Comparison of ENCODE assay signal across 7 cellular contexts in the genomic region with DNA sequence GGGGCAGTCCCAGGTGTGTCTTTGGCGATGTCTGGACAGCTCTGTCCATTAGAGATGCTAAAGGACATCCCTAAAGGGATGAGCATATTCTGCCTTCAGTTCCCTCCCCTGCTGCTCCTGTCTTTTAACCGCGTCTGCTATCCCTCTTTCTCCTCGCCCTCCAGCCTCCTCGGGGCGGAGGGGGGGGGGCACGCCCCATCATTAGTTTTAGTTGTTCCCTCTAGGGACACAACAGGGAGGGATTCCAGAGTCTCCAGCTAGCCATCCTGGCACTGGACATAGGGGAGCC. TPM values are rescaled to one million over a fixed set of nuclear protein-coding genes. Genes with fewer than 3 reads are reported as not detected.
DNase-seq lines count a peak whose midpoint lies in the region; ATAC-seq lines count a peak whose summit lies in the region.

No MANE protein-coding gene starts in this region.

- no peaks in the 10 kb centered on the region for H3K9me3 Mint-ChIP-seq in activated naive CD4-positive, alpha-beta T cell treated with anti-CD3 and anti-CD28 coated beads, Interleukin-2, amount 50 U/mL, for 72 hours
- no peaks in the 10 kb centered on the region for H3K9me3 Mint-ChIP-seq in immature natural killer cell

- DNase-seq in activated naive CD4-positive, alpha-beta T cell treated with anti-CD3 and anti-CD28 coated beads, Interleukin-2, amount 50 U/mL, for 72 hours (ENCODE audit: low spot score in 2 of 2) = no peak
- DNase-seq in immature natural killer cell = no peak
- no peak for DNase-seq in NCI-H1092 treated with DMSO at 0.1 percent for 48 hours (lab: John Stamatoyannopoulos, UW)
- no peak for DNase-seq in stimulated activated naive CD4-positive, alpha-beta T cell treated with Interleukin-2 at 50 U/mL for 16 hours (lab: John Stamatoyannopoulos, UW)
- DNase-seq in LoVo (ENCODE audit: low spot score) = no peak

- peak overlapping the region; percentile 87 to 99 (median 91) for H3K4me3 Mint-ChIP-seq in immature natural killer cell

- H3K9me3 ChIP-seq in stomach smooth muscle (ENCODE audit: control insufficient read depth in 2 of 2, low read length in 2 of 2) = no peaks in the 10 kb centered on the region

- H3K27ac ChIP-seq in stomach smooth muscle (ENCODE audit: low read length) = peak overlapping the region; percentile 77

- peaks cover 7 to 13% of the 10 kb centered on the region in 2 donors for H3K36me3 ChIP-seq in stomach smooth muscle (ENCODE audit: control insufficient read depth in 2 of 2, insufficient read depth in 2 of 2, low read length in 2 of 2)

- H3K4me1 ChIP-seq in stomach smooth muscle (ENCODE audit: control insufficient read depth, insufficient read depth, low read length) = peaks cover 4% of the 10 kb centered on the region

- H3K27me3 Mint-ChIP-seq in immature natural killer cell (ENCODE audit: low read depth in 3 of 3) = peaks cover 7 to 14% (median 12%) of the 10 kb centered on the region in 3 donors

- peaks cover 19 to 22% of the 10 kb centered on the region in 2 donors for H3K4me1 Mint-ChIP-seq in immature natural killer cell

- H3K27me3 ChIP-seq in stomach smooth muscle (ENCODE audit: control insufficient read depth in 1 of 2, insufficient read depth in 2 of 2, low read length in 2 of 2) = peaks cover 0 to 3% of the 10 kb centered on the region in 2 donors

- peak; percentile 0 for ATAC-seq in HG03378 (IDR thresholded peaks at IDR 0.05; ENCODE audit: unreplicated experiment)
- ATAC-seq in activated naive CD4-positive, alpha-beta T cell treated with anti-CD3 and anti-CD28 coated beads, Interleukin-2, amount 50 U/mL, for 72 hours = no peak

- peaks cover 35 to 37% of the 10 kb centered on the region in 2 donors for H3K36me3 Mint-ChIP-seq in activated naive CD4-positive, alpha-beta T cell treated with anti-CD3 and anti-CD28 coated beads, Interleukin-2, amount 50 U/mL, for 72 hours
- peaks cover 0 to 20% (median 4%) of the 10 kb centered on the region in 3 donors for H3K36me3 Mint-ChIP-seq in immature natural killer cell

- peak overlapping the region; percentile 73 to 74 for H3K9ac ChIP-seq in stomach smooth muscle (ENCODE audit: low read length in 2 of 2)

- peak overlapping the region; percentile 58 to 87 for H3K4me3 ChIP-seq in stomach smooth muscle (ENCODE audit: low read length in 2 of 2)

- peak overlapping the region; percentile 94 to 100 for H3K27ac Mint-ChIP-seq in activated naive CD4-positive, alpha-beta T cell treated with anti-CD3 and anti-CD28 coated beads, Interleukin-2, amount 50 U/mL, for 72 hours
- H3K27ac Mint-ChIP-seq in immature natural killer cell = peak overlapping the region; percentile 91 to 96 (median 92)

RNA-seq across cellular contexts. Expression of a gene that starts 1.1 kb away (rescaled TPM):
- total RNA-seq in activated naive CD4-positive, alpha-beta T cell treated with anti-CD3 and anti-CD28 coated beads, Interleukin-2, amount 50 U/mL, for 72 hours = 10 to 100 TPM; 38.4 to 72.3 TPM
- 10 to 100 TPM; 40.5 to 47.8 (median 41.0) TPM for polyA plus RNA-seq in immature natural killer cell
